In the genomic region with DNA sequence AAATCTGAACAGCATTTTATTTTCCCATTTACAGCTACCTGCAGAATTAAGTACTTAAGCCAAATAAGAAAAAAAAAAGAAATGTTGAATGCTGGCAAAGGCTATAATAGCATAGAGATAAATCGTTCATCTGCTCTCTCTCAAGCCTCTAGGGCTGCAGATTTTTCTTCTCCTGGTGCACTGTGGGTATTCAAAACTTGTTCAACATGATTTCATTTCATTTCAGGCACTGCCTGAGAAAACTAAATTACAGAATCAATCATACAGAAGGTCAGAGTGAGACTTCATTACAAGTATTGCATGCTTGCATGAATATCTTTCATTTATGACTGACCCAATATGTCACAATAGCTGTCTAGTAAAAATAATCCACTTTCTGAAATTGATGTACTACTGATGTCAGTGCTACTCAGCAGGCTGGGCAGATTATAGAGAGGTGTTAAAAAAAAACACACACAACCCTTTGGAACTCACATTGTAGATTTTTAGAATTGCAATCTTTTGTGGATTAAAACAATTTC, we compare ENCODE assay signal across 27 cellular contexts.
"Had no signal": no experiment of that assay in that cellular context is flagged by ENCODE, and none has a peak within 500 bp of the region (broad histone marks: within the 10 kb centered on the region; RNA-seq: fewer than 3 reads in every experiment).

No MANE protein-coding gene starts in this region.

- ATAC-seq: activated CD4-positive, alpha-beta T cell treated with anti-CD3 and anti-CD28 coated beads for 36 hours; left lung; lower lobe of right lung; mucosa of descending colon; natural killer cell treated with Interleukin-12 subunit alpha and Interleukin-12 subunit beta and Interleukin-15 and Interleukin-18, amount 100 ng/mL, for 72 hours; sciatic nerve; stimulated activated effector memory CD8-positive, alpha-beta T cell treated with anti-CD3 and anti-CD28 coated beads, Interleukin-12 subunit alpha, Interleukin-12 subunit beta, amount 100 ng/mL, for 72 hours had no signal

- H3K4me1 Mint-ChIP-seq: activated CD4-positive, alpha-beta T cell treated with anti-CD3 and anti-CD28 coated beads for 36 hours; activated naive CD8-positive, alpha-beta T cell treated with anti-CD3 and anti-CD28 coated beads for 36 hours; stimulated activated effector memory CD8-positive, alpha-beta T cell treated with anti-CD3 and anti-CD28 coated beads, Interleukin-12 subunit alpha, Interleukin-12 subunit beta, amount 100 ng/mL, for 72 hours had no signal

- H3K27me3 Mint-ChIP-seq: activated CD4-positive, alpha-beta T cell treated with anti-CD3 and anti-CD28 coated beads for 36 hours; activated naive CD8-positive, alpha-beta T cell treated with anti-CD3 and anti-CD28 coated beads for 36 hours; natural killer cell treated with Interleukin-12 subunit alpha and Interleukin-12 subunit beta and Interleukin-15 and Interleukin-18, amount 100 ng/mL, for 72 hours; stimulated activated naive CD8-positive, alpha-beta T cell treated with anti-CD3 and anti-CD28 coated beads, Interleukin-15, Interleukin-2, amounts not matched to agents 100 ng/mL and 50 ng/mL, for 24 hours had no signal

- H3K27ac ChIP-seq: ascending aorta, brain microvascular endothelial cell, esophagus muscularis mucosa, left lung, lower lobe of right lung, neutrophil, prostate gland, skin epidermis, thoracic aorta, uterus had no signal

- H3K4me3 Mint-ChIP-seq: activated CD4-positive, alpha-beta T cell treated with anti-CD3 and anti-CD28 coated beads for 36 hours; activated naive CD4-positive, alpha-beta T cell treated with anti-CD3 and anti-CD28 coated beads for 36 hours; activated naive CD8-positive, alpha-beta T cell treated with anti-CD3 and anti-CD28 coated beads for 36 hours; activated T-helper 1 cell treated with anti-CD3 and anti-CD28 coated beads, Interleukin-12 subunit alpha, Interleukin-12 subunit beta, Interleukin-2, Interleukin-4 antibody, amounts not matched to agents 30 ng/mL and 10 ng/mL and 1 ng/mL, durations not matched to agents 14 hours and 24 hours and 36 hours; natural killer cell treated with Interleukin-12 subunit alpha and Interleukin-12 subunit beta and Interleukin-15 and Interleukin-18, amount 100 ng/mL, for 72 hours; stimulated activated effector memory CD8-positive, alpha-beta T cell treated with anti-CD3 and anti-CD28 coated beads, Interleukin-12 subunit alpha, Interleukin-12 subunit beta, amount 100 ng/mL, for 72 hours; stimulated activated naive CD8-positive, alpha-beta T cell treated with anti-CD3 and anti-CD28 coated beads, Interleukin-15, Interleukin-2, amounts not matched to agents 100 ng/mL and 50 ng/mL, for 24 hours had no signal

- H3K27me3 ChIP-seq: ascending aorta, brain microvascular endothelial cell, esophagus muscularis mucosa, left lung, neutrophil, uterus had no signal

- H3K4me3 ChIP-seq: ascending aorta, esophagus muscularis mucosa, left lung, lower lobe of right lung, mucosa of descending colon, prostate gland, skin epidermis, thoracic aorta, uterus had no signal

- H3K36me3 Mint-ChIP-seq: activated naive CD8-positive, alpha-beta T cell treated with anti-CD3 and anti-CD28 coated beads for 36 hours; natural killer cell treated with Interleukin-12 subunit alpha and Interleukin-12 subunit beta and Interleukin-15 and Interleukin-18, amount 100 ng/mL, for 72 hours; stimulated activated effector memory CD8-positive, alpha-beta T cell treated with anti-CD3 and anti-CD28 coated beads, Interleukin-12 subunit alpha, Interleukin-12 subunit beta, amount 100 ng/mL, for 72 hours had no signal

- H3K9me3 ChIP-seq: ascending aorta, esophagus muscularis mucosa, left lung, lower lobe of right lung, mucosa of descending colon, neutrophil, prostate gland, thoracic aorta, uterus had no signal

- H3K4me1 ChIP-seq: ascending aorta, esophagus muscularis mucosa, left lung, lower lobe of right lung, prostate gland, uterus had no signal

- H3K27ac Mint-ChIP-seq: activated CD4-positive, alpha-beta T cell treated with anti-CD3 and anti-CD28 coated beads for 36 hours; activated naive CD4-positive, alpha-beta T cell treated with anti-CD3 and anti-CD28 coated beads for 36 hours; activated naive CD8-positive, alpha-beta T cell treated with anti-CD3 and anti-CD28 coated beads for 36 hours; activated T-helper 1 cell treated with anti-CD3 and anti-CD28 coated beads, Interleukin-12 subunit alpha, Interleukin-12 subunit beta, Interleukin-2, Interleukin-4 antibody, amounts not matched to agents 30 ng/mL and 10 ng/mL and 1 ng/mL, durations not matched to agents 14 hours and 24 hours and 36 hours; natural killer cell treated with Interleukin-12 subunit alpha and Interleukin-12 subunit beta and Interleukin-15 and Interleukin-18, amount 100 ng/mL, for 72 hours; stimulated activated effector memory CD8-positive, alpha-beta T cell treated with anti-CD3 and anti-CD28 coated beads, Interleukin-12 subunit alpha, Interleukin-12 subunit beta, amount 100 ng/mL, for 72 hours; stimulated activated naive CD8-positive, alpha-beta T cell treated with anti-CD3 and anti-CD28 coated beads, Interleukin-15, Interleukin-2, amounts not matched to agents 100 ng/mL and 50 ng/mL, for 24 hours had no signal

- H3K36me3 ChIP-seq: ascending aorta, brain microvascular endothelial cell, esophagus muscularis mucosa, left lung, lower lobe of right lung, neutrophil, prostate gland, thoracic aorta, uterus had no signal

- DNase-seq: activated CD4-positive, alpha-beta T cell treated with anti-CD3 and anti-CD28 coated beads for 36 hours; activated CD4-positive, CD25-positive, alpha-beta regulatory T cell; activated effector memory CD4-positive, alpha-beta T cell treated with anti-CD3 and anti-CD28 coated beads, Interleukin-2, amount 50 U/mL, for 16 hours; activated naive CD4-positive, alpha-beta T cell treated with anti-CD3 and anti-CD28 coated beads for 36 hours; activated naive CD8-positive, alpha-beta T cell treated with anti-CD3 and anti-CD28 coated beads for 36 hours; brain microvascular endothelial cell; foreskin melanocyte; left lung; lower lobe of right lung; mesenchymal stem cell; mucosa of descending colon; retina; stimulated activated CD4-positive, alpha-beta T cell treated with anti-CD3 and anti-CD28 coated beads, Interleukin-12 subunit alpha, Interleukin-12 subunit beta, amount 100 ng/mL, for 4 hours; stimulated activated CD4-positive, alpha-beta T cell treated with anti-CD3 and anti-CD28 coated beads, Interleukin-4, amount 100 ng/mL, for 1 hour; trophoblast cell; uterus had no signal

- H3K9me3 Mint-ChIP-seq: activated naive CD4-positive, alpha-beta T cell treated with anti-CD3 and anti-CD28 coated beads for 36 hours; activated naive CD8-positive, alpha-beta T cell treated with anti-CD3 and anti-CD28 coated beads for 36 hours; activated T-helper 1 cell treated with anti-CD3 and anti-CD28 coated beads, Interleukin-12 subunit alpha, Interleukin-12 subunit beta, Interleukin-2, Interleukin-4 antibody, amounts not matched to agents 30 ng/mL and 10 ng/mL and 1 ng/mL, durations not matched to agents 14 hours and 24 hours and 36 hours; natural killer cell treated with Interleukin-12 subunit alpha and Interleukin-12 subunit beta and Interleukin-15 and Interleukin-18, amount 100 ng/mL, for 72 hours; stimulated activated naive CD8-positive, alpha-beta T cell treated with anti-CD3 and anti-CD28 coated beads, Interleukin-15, Interleukin-2, amounts not matched to agents 100 ng/mL and 50 ng/mL, for 24 hours had no signal
